Comparison of ENCODE assay signal across 29 cellular contexts in genomic region chr12:96829354-96829753, GRCh38.
DNase-seq lines count a peak whose midpoint lies in the region; TF ChIP-seq lines count a peak whose summit lies in the region.
"Had no signal": no experiment of that assay in that cellular context is flagged by ENCODE, and none has a peak within 500 bp of the region (broad histone marks: within the 10 kb centered on the region; RNA-seq: fewer than 3 reads in every experiment).

No MANE protein-coding gene starts in this region.

- no peaks in the 10 kb centered on the region for H3K36me3 Mint-ChIP-seq in T-helper 2 cell treated with Interferon-gamma antibody and Interleukin-4, amounts not matched to agents 5 μg/mL and 100 μg/mL, for 36 hours (ENCODE audit: low read depth)
- H3K36me3 Mint-ChIP-seq: CD14-positive monocyte; CD4-positive, alpha-beta memory T cell; CD4-positive, CD25-positive, alpha-beta regulatory T cell; CD8-positive, alpha-beta memory T cell; CD8-positive, alpha-beta T cell had no signal

- H3F3A ChIP-seq in neural cell (ENCODE audit: insufficient read depth, low read length, poor library complexity, severe bottlenecking) = no peaks in the 10 kb centered on the region

- H3K4me3 Mint-ChIP-seq in T-helper 2 cell treated with Interferon-gamma antibody and Interleukin-4, amounts not matched to agents 5 μg/mL and 100 μg/mL, for 36 hours = no peak overlapping the region
- H3K4me3 Mint-ChIP-seq: B cell; CD14-positive monocyte; CD4-positive, alpha-beta memory T cell; CD4-positive, alpha-beta T cell; CD4-positive, CD25-positive, alpha-beta regulatory T cell; CD8-positive, alpha-beta memory T cell; CD8-positive, alpha-beta T cell had no signal

- TF ChIP-seq CTCF in neural cell (IDR thresholded peaks at IDR 0.05; ENCODE audit: poor library complexity, severe bottlenecking) = no peak

- no peak overlapping the region for H3K27ac Mint-ChIP-seq in T-helper 2 cell treated with Interferon-gamma antibody and Interleukin-4, amounts not matched to agents 5 μg/mL and 100 μg/mL, for 36 hours
- H3K27ac Mint-ChIP-seq: B cell; CD14-positive monocyte; CD4-positive, alpha-beta memory T cell; CD4-positive, alpha-beta T cell; CD4-positive, CD25-positive, alpha-beta regulatory T cell; CD8-positive, alpha-beta memory T cell; CD8-positive, alpha-beta T cell had no signal

- H3K4me3 ChIP-seq in neural cell (ENCODE audit: low read length) = no peak overlapping the region
- H3K4me3 ChIP-seq: A549; BLaER1; BLaER1 treated with 17β-estradiol and CSF1 and Interleukin-3, amounts not matched to agents 10 nM and 100 nM had no signal

- no peak overlapping the region for H3K4me2 ChIP-seq in neural cell (ENCODE audit: low read length)
- H3K4me2 ChIP-seq: A549; BLaER1; BLaER1 treated with 17β-estradiol and CSF1 and Interleukin-3, amounts not matched to agents 10 nM and 100 nM had no signal

- TF ChIP-seq RAD21 in neural cell (conservative IDR thresholded peaks at IDR 0.05) = no peak

- no peak overlapping the region for H3K27ac ChIP-seq in neural cell (ENCODE audit: low read length)
- H3K27ac ChIP-seq: 22Rv1; A549; BLaER1; BLaER1 treated with 17β-estradiol and CSF1 and Interleukin-3, amounts not matched to agents 10 nM and 100 nM; C4-2B had no signal

- no peaks in the 10 kb centered on the region for H3K4me1 Mint-ChIP-seq in T-helper 2 cell treated with Interferon-gamma antibody and Interleukin-4, amounts not matched to agents 5 μg/mL and 100 μg/mL, for 36 hours (ENCODE audit: low read depth)
- H3K4me1 Mint-ChIP-seq: B cell; CD14-positive monocyte; CD4-positive, alpha-beta memory T cell; CD8-positive, alpha-beta memory T cell had no signal

- TF ChIP-seq EP300 in neural cell (conservative IDR thresholded peaks at IDR 0.05; ENCODE audit: poor library complexity, severe bottlenecking) = peak; percentile 94

- H3K9me2 ChIP-seq in neural cell (ENCODE audit: insufficient read depth, low read length) = no peaks in the 10 kb centered on the region

- H3K36me3 ChIP-seq in neural cell (ENCODE audit: insufficient read depth, low read length) = no peaks in the 10 kb centered on the region
- H3K36me3 ChIP-seq: BE2C; BLaER1; BLaER1 treated with 17β-estradiol and CSF1 and Interleukin-3, amounts not matched to agents 10 nM and 100 nM had no signal

- no peaks in the 10 kb centered on the region for H4K20me1 ChIP-seq in neural cell (ENCODE audit: insufficient read depth)
- H4K20me1 ChIP-seq: BLaER1; BLaER1 treated with 17β-estradiol and CSF1 and Interleukin-3, amounts not matched to agents 10 nM and 100 nM had no signal

- H2AFZ ChIP-seq in neural cell (ENCODE audit: low read depth, low read length) = no peak overlapping the region

- no peak overlapping the region for H3K9ac ChIP-seq in neural cell (ENCODE audit: low read length)
- H3K9ac ChIP-seq: BLaER1; BLaER1 treated with 17β-estradiol and CSF1 and Interleukin-3, amounts not matched to agents 10 nM and 100 nM had no signal

- H3K9me3 ChIP-seq in neural cell (ENCODE audit: low read length) = no peaks in the 10 kb centered on the region
- H3K9me3 ChIP-seq: A549, BE2C had no signal

- no peaks in the 10 kb centered on the region for H3K27me3 ChIP-seq in neural cell (ENCODE audit: insufficient read depth, low read depth, low read length)
- H3K27me3 ChIP-seq: BE2C; BLaER1; BLaER1 treated with 17β-estradiol and CSF1 and Interleukin-3, amounts not matched to agents 10 nM and 100 nM had no signal

- no peaks in the 10 kb centered on the region for H3K79me2 ChIP-seq in neural cell (replicated peaks; ENCODE audit: insufficient read depth, low read length)

- DNase-seq in T-helper 2 cell treated with Interferon-gamma antibody and Interleukin-4, amounts not matched to agents 5 μg/mL and 100 μg/mL, for 36 hours (ENCODE audit: low spot score) = no peak
- DNase-seq: 8988T; ACHN; AML-193; BE2C; C1 segment of cervical spinal cord; Caco-2; Calu3; CD4-positive, alpha-beta memory T cell; CD4-positive, alpha-beta T cell; CD4-positive, CD25-positive, alpha-beta regulatory T cell; CD8-positive, alpha-beta memory T cell; CD8-positive, alpha-beta T cell; COR-L47; DMS 273 treated with DMSO at 0.1 percent for 48 hours; DMS153; DMS53; DMS79; DMS79 treated with DMSO at 0.1 percent for 48 hours; DND-41; EL had no signal

- no peaks in the 10 kb centered on the region for H3K9me3 Mint-ChIP-seq in T-helper 2 cell treated with Interferon-gamma antibody and Interleukin-4, amounts not matched to agents 5 μg/mL and 100 μg/mL, for 36 hours
- H3K9me3 Mint-ChIP-seq: CD4-positive, alpha-beta T cell; CD8-positive, alpha-beta T cell had no signal

- no peaks in the 10 kb centered on the region for H3K27me3 Mint-ChIP-seq in T-helper 2 cell treated with Interferon-gamma antibody and Interleukin-4, amounts not matched to agents 5 μg/mL and 100 μg/mL, for 36 hours (ENCODE audit: low read depth)
- H3K27me3 Mint-ChIP-seq: CD4-positive, alpha-beta memory T cell; CD4-positive, alpha-beta T cell had no signal

TF ChIP-seq in neural cell, 6 proteins besides CTCF, POLR2A, EP300 and RAD21:
- TF ChIP-seq MXI1 (conservative IDR thresholded peaks at IDR 0.05; ENCODE audit: poor library complexity, severe bottlenecking) (no peak), POLR2AphosphoS5 (IDR thresholded peaks at IDR 0.05) (peak; percentile 87), TAF1 (IDR thresholded peaks at IDR 0.05; ENCODE audit: low read depth) (no peak), EZH2 (IDR thresholded peaks at IDR 0.05; ENCODE audit: borderline replicate concordance, insufficient read depth, low read length, poor library complexity, severe bottlenecking) (no peak), SMC3 (conservative IDR thresholded peaks at IDR 0.05; ENCODE audit: poor library complexity) (no peak)
- TF ChIP-seq, protein P1, sequence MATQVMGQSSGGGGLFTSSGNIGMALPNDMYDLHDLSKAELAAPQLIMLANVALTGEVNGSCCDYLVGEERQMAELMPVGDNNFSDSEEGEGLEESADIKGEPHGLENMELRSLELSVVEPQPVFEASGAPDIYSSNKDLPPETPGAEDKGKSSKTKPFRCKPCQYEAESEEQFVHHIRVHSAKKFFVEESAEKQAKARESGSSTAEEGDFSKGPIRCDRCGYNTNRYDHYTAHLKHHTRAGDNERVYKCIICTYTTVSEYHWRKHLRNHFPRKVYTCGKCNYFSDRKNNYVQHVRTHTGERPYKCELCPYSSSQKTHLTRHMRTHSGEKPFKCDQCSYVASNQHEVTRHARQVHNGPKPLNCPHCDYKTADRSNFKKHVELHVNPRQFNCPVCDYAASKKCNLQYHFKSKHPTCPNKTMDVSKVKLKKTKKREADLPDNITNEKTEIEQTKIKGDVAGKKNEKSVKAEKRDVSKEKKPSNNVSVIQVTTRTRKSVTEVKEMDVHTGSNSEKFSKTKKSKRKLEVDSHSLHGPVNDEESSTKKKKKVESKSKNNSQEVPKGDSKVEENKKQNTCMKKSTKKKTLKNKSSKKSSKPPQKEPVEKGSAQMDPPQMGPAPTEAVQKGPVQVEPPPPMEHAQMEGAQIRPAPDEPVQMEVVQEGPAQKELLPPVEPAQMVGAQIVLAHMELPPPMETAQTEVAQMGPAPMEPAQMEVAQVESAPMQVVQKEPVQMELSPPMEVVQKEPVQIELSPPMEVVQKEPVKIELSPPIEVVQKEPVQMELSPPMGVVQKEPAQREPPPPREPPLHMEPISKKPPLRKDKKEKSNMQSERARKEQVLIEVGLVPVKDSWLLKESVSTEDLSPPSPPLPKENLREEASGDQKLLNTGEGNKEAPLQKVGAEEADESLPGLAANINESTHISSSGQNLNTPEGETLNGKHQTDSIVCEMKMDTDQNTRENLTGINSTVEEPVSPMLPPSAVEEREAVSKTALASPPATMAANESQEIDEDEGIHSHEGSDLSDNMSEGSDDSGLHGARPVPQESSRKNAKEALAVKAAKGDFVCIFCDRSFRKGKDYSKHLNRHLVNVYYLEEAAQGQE (IDR thresholded peaks at IDR 0.05; ENCODE audit: borderline replicate concordance) = no peak
